Comparison of ENCODE assay signal across 8 cellular contexts in genomic region chr3:135503429-135504083, GRCh38.
DNase-seq lines count a peak whose midpoint lies in the region; ATAC-seq and TF ChIP-seq lines count a peak whose summit lies in the region.

No MANE protein-coding gene starts in this region.

- H3K9me3 Mint-ChIP-seq in activated naive CD8-positive, alpha-beta T cell treated with anti-CD3 and anti-CD28 coated beads, Interleukin-2, amount 10 ng/mL, durations not matched to agents 7 days and 5 days, result no peaks in the 10 kb centered on the region

- DNase-seq in CD1c-positive myeloid dendritic cell (ENCODE audit: extremely low spot score), result peak; percentile 18
- DNase-seq in NCI-H345 treated with DMSO at 0.1 percent for 48 hours (lab: John Stamatoyannopoulos, UW; ENCODE audit: unreplicated experiment), result peak; percentile 37
- DNase-seq in activated naive CD8-positive, alpha-beta T cell treated with anti-CD3 and anti-CD28 coated beads, Interleukin-2, amount 10 ng/mL, durations not matched to agents 7 days and 5 days, result peak; percentile 47
- peak; percentile 42 for DNase-seq in left ventricle myocardium inferior
- peak; percentile 16 for DNase-seq in retinal pigment epithelial cell (ENCODE audit: low read depth)
- DNase-seq in central memory CD4-positive, alpha-beta T cell, result no peak

- H3K4me1 ChIP-seq in left ventricle myocardium inferior, result peaks cover 5% of the 10 kb centered on the region

- peaks cover 85% of the 10 kb centered on the region for H3K27me3 ChIP-seq in left ventricle myocardium inferior (ENCODE audit: low read depth)

- H3K4me3 Mint-ChIP-seq in activated naive CD8-positive, alpha-beta T cell treated with anti-CD3 and anti-CD28 coated beads, Interleukin-2, amount 10 ng/mL, durations not matched to agents 7 days and 5 days, result no peak overlapping the region

- H3K4me1 Mint-ChIP-seq in activated naive CD8-positive, alpha-beta T cell treated with anti-CD3 and anti-CD28 coated beads, Interleukin-2, amount 10 ng/mL, durations not matched to agents 7 days and 5 days, result no peaks in the 10 kb centered on the region

- H3K4me3 ChIP-seq in left ventricle myocardium inferior (no peak overlapping the region), retinal pigment epithelial cell (ENCODE audit: low read length) (no peak overlapping the region)

- no peaks in the 10 kb centered on the region for H3K36me3 Mint-ChIP-seq in activated naive CD8-positive, alpha-beta T cell treated with anti-CD3 and anti-CD28 coated beads, Interleukin-2, amount 10 ng/mL, durations not matched to agents 7 days and 5 days

- TF ChIP-seq CTCF in left ventricle myocardium inferior (IDR thresholded peaks at IDR 0.05; ENCODE audit: borderline replicate concordance) (peak; percentile 73), retinal pigment epithelial cell (conservative IDR thresholded peaks at IDR 0.05; ENCODE audit: low read depth, low read length) (peak; percentile 93)

- no peak overlapping the region for H3K27ac Mint-ChIP-seq in activated naive CD8-positive, alpha-beta T cell treated with anti-CD3 and anti-CD28 coated beads, Interleukin-2, amount 10 ng/mL, durations not matched to agents 7 days and 5 days

- no peaks in the 10 kb centered on the region for H3K27me3 Mint-ChIP-seq in activated naive CD8-positive, alpha-beta T cell treated with anti-CD3 and anti-CD28 coated beads, Interleukin-2, amount 10 ng/mL, durations not matched to agents 7 days and 5 days

- no peaks in the 10 kb centered on the region for H3K36me3 ChIP-seq in left ventricle myocardium inferior

- intact Hi-C loops in left ventricle myocardium inferior (cut with micrococcal nuclease), result loop anchor here (10.0 kb wide), 1 partner anchor 709 kb away; the partner anchor contains the start of gene EPHB1

- H3K9me3 ChIP-seq in left ventricle myocardium inferior (replicated peaks), result no peaks in the 10 kb centered on the region

- H3K27ac ChIP-seq in left ventricle myocardium inferior (replicated peaks), result no peak overlapping the region

- POLR2A ChIA-PET in activated naive CD8-positive, alpha-beta T cell treated with anti-CD3 and anti-CD28 coated beads, Interleukin-2, amount 10 ng/mL, durations not matched to agents 7 days and 5 days (lab: Charles Lee), result no interaction called here

- ATAC-seq in GM18868 (IDR thresholded peaks at IDR 0.05; ENCODE audit: unreplicated experiment) (peak; percentile 82), HG03457 (IDR thresholded peaks at IDR 0.05; ENCODE audit: unreplicated experiment) (peak; percentile 74)
- ATAC-seq in activated naive CD8-positive, alpha-beta T cell treated with anti-CD3 and anti-CD28 coated beads, Interleukin-2, amount 10 ng/mL, durations not matched to agents 7 days and 5 days (ENCODE audit: low read depth), result no peak
